ENCODE assay signal across 8 cellular contexts in the genomic region with DNA sequence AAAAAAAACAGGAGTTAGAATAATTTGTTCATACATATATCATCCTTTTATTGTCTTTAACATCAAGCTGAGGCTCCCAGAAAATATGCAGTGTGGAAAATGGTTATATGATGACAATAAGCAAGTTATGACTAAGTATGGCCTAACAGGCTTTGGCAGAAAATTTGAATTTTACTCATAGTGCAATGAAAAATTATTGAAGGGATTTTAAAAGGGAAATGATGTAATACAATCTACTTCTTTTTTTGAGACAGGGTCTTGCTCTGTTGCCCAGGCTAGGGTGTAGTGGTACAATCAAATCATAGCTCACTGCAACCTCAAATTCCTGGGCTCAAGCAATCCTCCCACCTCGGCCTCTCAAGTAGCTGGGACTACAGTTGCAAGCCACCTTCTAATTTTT.
DNase-seq lines count a peak whose midpoint lies in the region; ATAC-seq, FAIRE-seq and TF ChIP-seq lines count a peak whose summit lies in the region.

No MANE protein-coding gene starts in this region.

- no peak for FAIRE-seq in HTR-8/SVneo (lab: Jason Lieb, UNC)

- ATAC-seq in GM18498 (IDR thresholded peaks at IDR 0.05; ENCODE audit: unreplicated experiment), result peak; percentile 19
- ATAC-seq in GM21529 (IDR thresholded peaks at IDR 0.05; ENCODE audit: unreplicated experiment), result peak; percentile 18
- ATAC-seq in HG03520 (IDR thresholded peaks at IDR 0.05; ENCODE audit: unreplicated experiment), result peak; percentile 27

- DNase-seq in fibroblast of the aortic adventitia (ENCODE audit: low read depth) (peak; percentile 66), DMS153 treated with DMSO at 0.1 percent for 48 hours (lab: John Stamatoyannopoulos, UW; ENCODE audit: unreplicated experiment) (no peak), COR-L47 (lab: John Stamatoyannopoulos, UW) (no peak), NCI-H2171 treated with DMSO at 0.1 percent for 48 hours (lab: John Stamatoyannopoulos, UW) (no peak), HTR-8/SVneo (ENCODE audit: insufficient read length, low spot score) (no peak)

- H3K4me3 ChIP-seq in fibroblast of the aortic adventitia (ENCODE audit: low read depth, low read length), result no peak overlapping the region

- TF ChIP-seq CTCF in fibroblast of the aortic adventitia (IDR thresholded peaks at IDR 0.05; ENCODE audit: insufficient read depth, low read length), result no peak
